Comparison of ENCODE assay signal across 22 cellular contexts in genomic region chr4:19194672-19195071, GRCh38.
DNase-seq lines count a peak whose midpoint lies in the region; ATAC-seq and TF ChIP-seq lines count a peak whose summit lies in the region.
"Had no signal": no experiment of that assay in that cellular context is flagged by ENCODE, and none has a peak within 500 bp of the region (broad histone marks: within the 10 kb centered on the region; RNA-seq: fewer than 3 reads in every experiment).

No MANE protein-coding gene starts in this region.

- H4K5ac ChIP-seq in mesendoderm (ENCODE audit: low read length): no peak overlapping the region

- intact Hi-C loops in Caco-2 (cut with micrococcal nuclease; ENCODE audit: unreplicated experiment): loop anchor here (10.0 kb wide), 1 partner anchor 170 kb away; no protein-coding TSS in a partner anchor

- H2AK5ac ChIP-seq in mesendoderm (ENCODE audit: low read length): no peak overlapping the region

- H2BK5ac ChIP-seq in mesendoderm (ENCODE audit: low read length): peak overlapping the region; percentile 98

- peaks cover 10% of the 10 kb centered on the region for H3K9me3 Mint-ChIP-seq in Caco-2 (ENCODE audit: unreplicated experiment)
- peaks cover 13% of the 10 kb centered on the region for H3K9me3 Mint-ChIP-seq in natural killer cell treated with Interleukin-12 subunit alpha and Interleukin-12 subunit beta and Interleukin-15 and Interleukin-18, amount 100 ng/mL, for 72 hours

- no peaks in the 10 kb centered on the region for H3K36me3 Mint-ChIP-seq in Caco-2 (ENCODE audit: insufficient read depth, unreplicated experiment)
- H3K36me3 Mint-ChIP-seq in natural killer cell treated with Interleukin-12 subunit alpha and Interleukin-12 subunit beta and Interleukin-15 and Interleukin-18, amount 100 ng/mL, for 72 hours: no peaks in the 10 kb centered on the region
- H3K36me3 Mint-ChIP-seq: CD8-positive, alpha-beta memory T cell had no signal

- DNase-seq in Caco-2 (no peak), NT2/D1 (ENCODE audit: low read depth, low spot score) (peak; percentile 11), iPS DF 4.7 (ENCODE audit: extremely low read depth, low spot score) (peak; percentile 62), mesendoderm (peak; percentile 93)
- DNase-seq in stimulated activated CD8-positive, alpha-beta memory T cell treated with anti-CD3 and anti-CD28 coated beads, Interleukin-4, amount 100 ng/mL, for 48 hours: no peak
- DNase-seq in natural killer cell treated with Interleukin-12 subunit alpha and Interleukin-12 subunit beta and Interleukin-15 and Interleukin-18, amount 100 ng/mL, for 72 hours (ENCODE audit: low spot score): no peak
- DNase-seq: 8988T; CD8-positive, alpha-beta memory T cell; IMR-90; NCI-H1092 treated with DMSO at 0.1 percent for 48 hours; NCI-H146; NCI-H2029; NCI-H2171; NCI-H345; NCI-H524 treated with DMSO at 0.1 percent for 48 hours; NCI-H82; OCI-M1; SJCRH30 had no signal

- H3K4me2 ChIP-seq in mesendoderm (ENCODE audit: low read length): no peak overlapping the region
- H3K4me2 ChIP-seq: KMS-11 had no signal

- no peaks in the 10 kb centered on the region for H3K27me3 Mint-ChIP-seq in Caco-2 (ENCODE audit: insufficient read depth, unreplicated experiment)
- no peaks in the 10 kb centered on the region for H3K27me3 Mint-ChIP-seq in natural killer cell treated with Interleukin-12 subunit alpha and Interleukin-12 subunit beta and Interleukin-15 and Interleukin-18, amount 100 ng/mL, for 72 hours
- H3K27me3 Mint-ChIP-seq: CD8-positive, alpha-beta memory T cell had no signal

- H3K4me3 Mint-ChIP-seq in Caco-2 (ENCODE audit: unreplicated experiment): no peak overlapping the region
- no peak overlapping the region for H3K4me3 Mint-ChIP-seq in natural killer cell treated with Interleukin-12 subunit alpha and Interleukin-12 subunit beta and Interleukin-15 and Interleukin-18, amount 100 ng/mL, for 72 hours
- H3K4me3 Mint-ChIP-seq: CD8-positive, alpha-beta memory T cell had no signal

- no peak overlapping the region for H4K8ac ChIP-seq in mesendoderm (ENCODE audit: low read depth, low read length)

- CTCF ChIA-PET in Caco-2 (lab: Charles Lee): no interaction called here

- H2BK15ac ChIP-seq in mesendoderm (replicated peaks; ENCODE audit: low read depth): no peak overlapping the region

- no CpG with 5 or more reads among the region's 3 CpGs for WGBS in mesendoderm (ENCODE audit: extremely low coverage, insufficient coverage, low lambda C conversion rate)

- no peak for ATAC-seq in HG02642 (IDR thresholded peaks at IDR 0.05; ENCODE audit: poor library complexity, unreplicated experiment)
- ATAC-seq in natural killer cell treated with Interleukin-12 subunit alpha and Interleukin-12 subunit beta and Interleukin-15 and Interleukin-18, amount 100 ng/mL, for 72 hours: no peak
- no peak for ATAC-seq in GM21723 (IDR thresholded peaks at IDR 0.05; ENCODE audit: unreplicated experiment)

- no peak overlapping the region for H3K4me3 ChIP-seq in Caco-2 (ENCODE audit: low read depth, low read length)
- H3K4me3 ChIP-seq in NT2/D1 (ENCODE audit: insufficient read length, low read depth): no peak overlapping the region
- H3K4me3 ChIP-seq in mesendoderm (ENCODE audit: low read length): no peak overlapping the region
- H3K4me3 ChIP-seq: BLaER1 treated with 17β-estradiol and CSF1 and Interleukin-3, amounts not matched to agents 10 nM and 100 nM; SJCRH30 had no signal

- peak overlapping the region; percentile 97 for H3K27ac ChIP-seq in mesendoderm (ENCODE audit: low read depth, low read length)
- H3K27ac ChIP-seq: BLaER1 treated with 17β-estradiol and CSF1 and Interleukin-3, amounts not matched to agents 10 nM and 100 nM; KMS-11; SJCRH30 had no signal

- no peak overlapping the region for H3K56ac ChIP-seq in mesendoderm (ENCODE audit: low read length)

- no peaks in the 10 kb centered on the region for H3K9me3 ChIP-seq in Caco-2
- H3K9me3 ChIP-seq in NT2/D1 (ENCODE audit: insufficient read depth, low read length): peaks cover 36% of the 10 kb centered on the region; the same call in 1 of the 2 replicates
- H3K9me3 ChIP-seq: BLaER1 treated with 17β-estradiol and CSF1 and Interleukin-3, amounts not matched to agents 10 nM and 100 nM; SJCRH30 had no signal

- H3K4me1 ChIP-seq in Caco-2 (peaks cover 37% of the 10 kb centered on the region), NT2/D1 (ENCODE audit: insufficient read depth, insufficient read length) (peaks cover 2% of the 10 kb centered on the region), mesendoderm (ENCODE audit: control insufficient read depth, low read depth, low read length) (peaks cover 11% of the 10 kb centered on the region)
- H3K4me1 ChIP-seq: SJCRH30 had no signal

- H3K4me1 Mint-ChIP-seq in Caco-2 (ENCODE audit: low read depth, unreplicated experiment): peaks cover 28% of the 10 kb centered on the region
- no peaks in the 10 kb centered on the region for H3K4me1 Mint-ChIP-seq in natural killer cell treated with Interleukin-12 subunit alpha and Interleukin-12 subunit beta and Interleukin-15 and Interleukin-18, amount 100 ng/mL, for 72 hours (ENCODE audit: low read depth in 2 of 2)
- H3K4me1 Mint-ChIP-seq: CD8-positive, alpha-beta memory T cell had no signal

- H3K79me1 ChIP-seq in mesendoderm (ENCODE audit: low read length): no peaks in the 10 kb centered on the region

- H3K4ac ChIP-seq in mesendoderm (ENCODE audit: low read depth, low read length): no peak overlapping the region

- TF ChIP-seq CTCF in Caco-2 (IDR thresholded peaks at IDR 0.05; ENCODE audit: insufficient read depth in 1 of 2, low read depth in 1 of 2, low read length in 1 of 2, severe bottlenecking in 1 of 2, unreplicated experiment in 1 of 2): no peak

- no peak overlapping the region for H2BK120ac ChIP-seq in mesendoderm (ENCODE audit: low read depth, low read length)

- H3K18ac ChIP-seq in mesendoderm (ENCODE audit: low read length): peak overlapping the region; percentile 86

- H3K36me3 ChIP-seq in Caco-2 (ENCODE audit: control insufficient read depth, insufficient read depth, low read length): no peaks in the 10 kb centered on the region
- H3K36me3 ChIP-seq in NT2/D1 (ENCODE audit: insufficient read depth, insufficient read length, low read length): no peaks in the 10 kb centered on the region
- no peaks in the 10 kb centered on the region for H3K36me3 ChIP-seq in mesendoderm (ENCODE audit: control insufficient read depth, insufficient read depth, low read length)
- H3K36me3 ChIP-seq: BLaER1 treated with 17β-estradiol and CSF1 and Interleukin-3, amounts not matched to agents 10 nM and 100 nM; SJCRH30 had no signal

- H3K9ac ChIP-seq in NT2/D1 (ENCODE audit: insufficient read length, low read depth) (no peak overlapping the region), mesendoderm (ENCODE audit: low read length) (no peak overlapping the region)
- H3K9ac ChIP-seq: BLaER1 treated with 17β-estradiol and CSF1 and Interleukin-3, amounts not matched to agents 10 nM and 100 nM; KMS-11 had no signal

- H3K23ac ChIP-seq in mesendoderm (ENCODE audit: low read length): no peak overlapping the region

- H3K27ac Mint-ChIP-seq in Caco-2 (ENCODE audit: unreplicated experiment): peak overlapping the region; percentile 76
- H3K27ac Mint-ChIP-seq in natural killer cell treated with Interleukin-12 subunit alpha and Interleukin-12 subunit beta and Interleukin-15 and Interleukin-18, amount 100 ng/mL, for 72 hours: no peak overlapping the region
- H3K27ac Mint-ChIP-seq: CD8-positive, alpha-beta memory T cell had no signal

- BruUV-seq in Caco-2 (replicated peaks; lab: Mats Ljungman, UMichigan): no TSS peak

- POLR2A ChIA-PET in Caco-2 (lab: Charles Lee): interaction anchor here (0.6 kb wide), 1 partner anchor 216 kb away, joined by 4 read pairs; no protein-coding TSS in a partner anchor

- H3K79me2 ChIP-seq in mesendoderm (ENCODE audit: control insufficient read depth, insufficient read depth, low read length): no peaks in the 10 kb centered on the region

- H3K27me3 ChIP-seq in Caco-2 (replicated peaks; ENCODE audit: control insufficient read depth, insufficient read depth, low read length): no peaks in the 10 kb centered on the region
- H3K27me3 ChIP-seq in NT2/D1 (ENCODE audit: insufficient read depth, insufficient read length): no peaks in the 10 kb centered on the region
- H3K27me3 ChIP-seq in mesendoderm (ENCODE audit: insufficient read depth, low read length, poor library complexity): no peaks in the 10 kb centered on the region
- H3K27me3 ChIP-seq: BLaER1 treated with 17β-estradiol and CSF1 and Interleukin-3, amounts not matched to agents 10 nM and 100 nM; SJCRH30 had no signal

Comparison
In these comparisons a context has a peak if more than half of its experiments do, and no peak if none do; other contexts are left out.
1. DNase-seq: peak in NT2/D1 (single experiment), iPS DF 4.7 (single experiment) and mesendoderm (single experiment); none in Caco-2 (0 of 2), stimulated activated CD8-positive, alpha-beta memory T cell treated with anti-CD3 and anti-CD28 coated beads, Interleukin-4, amount 100 ng/mL, for 48 hours (single experiment) and natural killer cell treated with Interleukin-12 subunit alpha and Interleukin-12 subunit beta and Interleukin-15 and Interleukin-18, amount 100 ng/mL, for 72 hours (single experiment).